In the genomic region with DNA sequence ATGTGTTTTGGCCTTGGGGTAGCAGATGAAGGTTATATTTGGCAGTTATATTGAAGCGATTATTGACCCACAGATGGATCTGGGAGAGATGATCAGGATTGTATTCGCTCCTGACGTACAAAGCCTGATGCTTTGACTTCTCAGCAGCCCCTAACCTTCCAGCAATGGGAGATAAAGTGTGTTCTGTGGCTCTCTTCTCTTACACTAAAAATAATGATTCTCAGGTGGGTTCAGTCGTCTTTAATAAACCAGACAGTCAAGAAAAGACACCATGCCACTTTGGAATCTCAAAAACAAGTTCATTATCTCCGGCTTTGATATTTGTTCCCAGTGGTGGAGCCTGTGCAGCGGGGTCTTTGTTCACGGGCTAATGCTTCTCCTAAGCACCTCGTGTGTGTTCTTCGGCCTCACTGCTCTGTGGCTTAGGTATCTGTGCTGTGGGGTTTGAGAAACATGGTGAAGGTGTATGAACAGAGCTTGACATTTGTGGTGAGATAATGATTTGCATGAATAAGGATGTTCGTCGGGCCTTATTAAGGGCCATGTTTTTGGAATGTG, we compare ENCODE assay signal across 8 cellular contexts. TPM values are rescaled to one million over a fixed set of nuclear protein-coding genes. Genes with fewer than 3 reads are reported as not detected.
DNase-seq lines count a peak whose midpoint lies in the region; ATAC-seq and TF ChIP-seq lines count a peak whose summit lies in the region.

No MANE protein-coding gene starts in this region.

- H3K9me3 ChIP-seq in AG04450 (ENCODE audit: control insufficient read depth, insufficient read depth, low read length) (no peaks in the 10 kb centered on the region; the same call in 1 of the 2 replicates), KOPT-K1 (ENCODE audit: insufficient read depth, low read length, poor library complexity, severe bottlenecking) (no peaks in the 10 kb centered on the region)

- peak overlapping the region in 1 of 2 donors; percentile 39 for H3K27ac Mint-ChIP-seq in natural killer cell

- CTCF ChIA-PET in AG04450 (lab: Charles Lee) = interaction anchor here (5.3 kb wide), 1 partner anchor 18 kb away, joined by 24 read pairs; no protein-coding TSS in a partner anchor

- intact Hi-C loops in natural killer cell (cut with micrococcal nuclease) = no loop called here

- POLR2A ChIA-PET in AG04450 (lab: Yijun Ruan, JAX) = no interaction called here

- no peaks in the 10 kb centered on the region for H3K36me3 Mint-ChIP-seq in natural killer cell

- peak overlapping the region; percentile 14 for H3K4me3 Mint-ChIP-seq in natural killer cell

- H3K27me3 ChIP-seq in AG04450 (ENCODE audit: control insufficient read depth, insufficient read depth, low read length) = peaks cover 13% of the 10 kb centered on the region

- TF ChIP-seq CTCF in AG04450 (IDR thresholded peaks at IDR 0.05; ENCODE audit: low read depth, low read length) = no peak
- no peak for TF ChIP-seq CTCF in choroid plexus epithelial cell (conservative IDR thresholded peaks at IDR 0.05; ENCODE audit: low read depth, low read length)
- no peak for TF ChIP-seq CTCF in natural killer cell (IDR thresholded peaks at IDR 0.05)

- peak overlapping the region; percentile 89 for H3K4me3 ChIP-seq in AG04450 (ENCODE audit: low read depth, low read length)
- peak overlapping the region; percentile 83 for H3K4me3 ChIP-seq in choroid plexus epithelial cell (ENCODE audit: low read depth, low read length)

- peaks cover 16 to 35% of the 10 kb centered on the region in 2 donors for H3K4me1 Mint-ChIP-seq in natural killer cell

- ATAC-seq in natural killer cell = no peak
- no peak for ATAC-seq in activated CD4-positive, CD25-positive, alpha-beta regulatory T cell treated with anti-CD3 and anti-CD28 coated beads, Interleukin-2, amount 50 U/mL, for 24 hours

- DNase-seq in AG04450 (ENCODE audit: low read depth, low spot score) (no peak), choroid plexus epithelial cell (ENCODE audit: low read depth) (no peak), natural killer cell (no peak), SW480 (ENCODE audit: low spot score) (no peak), putamen (ENCODE audit: low spot score) (no peak), GF-D8 (lab: John Stamatoyannopoulos, UW) (no peak)

- H3K27me3 Mint-ChIP-seq in natural killer cell (ENCODE audit: low read depth in 2 of 2) = peaks cover 5 to 10% of the 10 kb centered on the region in 2 donors

- no peaks in the 10 kb centered on the region for H3K9me3 Mint-ChIP-seq in natural killer cell

- no peaks in the 10 kb centered on the region for H3K36me3 ChIP-seq in KOPT-K1 (ENCODE audit: insufficient read depth, low read length)

- no peak overlapping the region for H3K27ac ChIP-seq in AG04450 (ENCODE audit: low read depth, low read length)
- H3K27ac ChIP-seq in KOPT-K1 (ENCODE audit: low read depth, low read length, poor library complexity, severe bottlenecking) = peak overlapping the region; percentile 14

RNA-seq across cellular contexts. Expression of a gene that starts 1.6 kb away (rescaled TPM):
- 16.4 and 16.6 TPM in 2 replicates for polyA plus RNA-seq in AG04450 (2011; rRNA removed)
- polyA minus RNA-seq in AG04450 (2011; rRNA and poly(A)+ RNA removed) = 19.7 and 20.3 TPM in 2 replicates
- 1 to 10 TPM; 5.9 to 9.6 (median 6.6) TPM for total RNA-seq in natural killer cell

RNA-seq across cellular contexts. Expression of a gene that starts 45.8 kb away (rescaled TPM):
- polyA plus RNA-seq in AG04450 (2011; rRNA removed) = 11.1 and 13.4 TPM in 2 replicates
- 22.7 and 24.7 TPM in 2 replicates for polyA minus RNA-seq in AG04450 (2011; rRNA and poly(A)+ RNA removed)
- total RNA-seq in natural killer cell = under 1 TPM in 1 of 3 donors, not detected in 2; 0.57 TPM

RNA-seq across cellular contexts. Expression of a gene that starts 53.7 kb away (rescaled TPM):
- 7.2 and 7.4 TPM in 2 replicates for polyA plus RNA-seq in AG04450 (2011; rRNA removed)
- 8.3 and 10.2 TPM in 2 replicates for polyA minus RNA-seq in AG04450 (2011; rRNA and poly(A)+ RNA removed)
- total RNA-seq in natural killer cell = 100 to 1,000 TPM; 403 to 663 (median 424) TPM
